Comparison of ENCODE assay signal across 1 cellular context in genomic region chr4:73250642-73251041, GRCh38.
TF ChIP-seq lines count a peak whose summit lies in the region.

No MANE protein-coding gene starts in this region.

TF ChIP-seq in GM12878, 131 proteins besides CTCF, POLR2A, EP300 and RAD21:
- no peak for TF ChIP-seq CREM (IDR thresholded peaks at IDR 0.05; ENCODE audit: low read depth)
- TF ChIP-seq, protein P1, sequence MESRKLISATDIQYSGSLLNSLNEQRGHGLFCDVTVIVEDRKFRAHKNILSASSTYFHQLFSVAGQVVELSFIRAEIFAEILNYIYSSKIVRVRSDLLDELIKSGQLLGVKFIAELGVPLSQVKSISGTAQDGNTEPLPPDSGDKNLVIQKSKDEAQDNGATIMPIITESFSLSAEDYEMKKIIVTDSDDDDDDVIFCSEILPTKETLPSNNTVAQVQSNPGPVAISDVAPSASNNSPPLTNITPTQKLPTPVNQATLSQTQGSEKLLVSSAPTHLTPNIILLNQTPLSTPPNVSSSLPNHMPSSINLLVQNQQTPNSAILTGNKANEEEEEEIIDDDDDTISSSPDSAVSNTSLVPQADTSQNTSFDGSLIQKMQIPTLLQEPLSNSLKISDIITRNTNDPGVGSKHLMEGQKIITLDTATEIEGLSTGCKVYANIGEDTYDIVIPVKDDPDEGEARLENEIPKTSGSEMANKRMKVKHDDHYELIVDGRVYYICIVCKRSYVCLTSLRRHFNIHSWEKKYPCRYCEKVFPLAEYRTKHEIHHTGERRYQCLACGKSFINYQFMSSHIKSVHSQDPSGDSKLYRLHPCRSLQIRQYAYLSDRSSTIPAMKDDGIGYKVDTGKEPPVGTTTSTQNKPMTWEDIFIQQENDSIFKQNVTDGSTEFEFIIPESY (IDR thresholded peaks at IDR 0.05): peak; percentile 82; the same call in 1 of the 2 replicates
